In genomic region chr3:107189158-107189791, GRCh38 we compare ENCODE assay signal across 26 cellular contexts.
"Had no signal": no experiment of that assay in that cellular context is flagged by ENCODE, and none has a peak within 500 bp of the region (broad histone marks: within the 10 kb centered on the region; RNA-seq: fewer than 3 reads in every experiment).

No MANE protein-coding gene starts in this region.

- DNase-seq: heart left ventricle; hypothalamus; immature natural killer cell; kidney; left colon; left lung; lower lobe of right lung; mammary epithelial cell; mesenchymal stem cell; naive thymus-derived CD8-positive, alpha-beta T cell; nephron progenitor cell; ovary; right lobe of liver; stimulated activated CD4-positive, alpha-beta T cell treated with anti-CD3 and anti-CD28 coated beads, Interleukin-1b, Interleukin-23, amount 100 ng/mL, for 48 hours; stimulated activated CD4-positive, alpha-beta T cell treated with anti-CD3 and anti-CD28 coated beads, Interleukin-2, amount 100 ng/mL, for 48 hours; stimulated activated CD4-positive, alpha-beta T cell treated with anti-CD3 and anti-CD28 coated beads, Interleukin-4, amount 100 ng/mL, for 4 hours; stimulated activated CD8-positive, alpha-beta memory T cell treated with anti-CD3 and anti-CD28 coated beads, Interleukin-4, amount 100 ng/mL, for 48 hours; stimulated activated naive CD4-positive, alpha-beta T cell treated with Interleukin-2 at 50 U/mL for 16 hours; stimulated activated naive CD8-positive, alpha-beta T cell treated with anti-CD3 and anti-CD28 coated beads, Interleukin-15, amount 100 ng/mL, for 72 hours; substantia nigra; thyroid gland had no signal

- H3K36me3 Mint-ChIP-seq: immature natural killer cell; naive thymus-derived CD8-positive, alpha-beta T cell; neural progenitor cell; type B pancreatic cell had no signal

- H3K4me1 Mint-ChIP-seq: immature natural killer cell; naive thymus-derived CD8-positive, alpha-beta T cell; nephron progenitor cell; neural progenitor cell; stimulated activated naive CD8-positive, alpha-beta T cell treated with anti-CD3 and anti-CD28 coated beads, Interleukin-15, amount 100 ng/mL, for 72 hours had no signal

- H3K4me1 ChIP-seq: heart left ventricle, left lung, lower lobe of right lung, neural progenitor cell, right atrium auricular region, right lobe of liver, thyroid gland had no signal

- H3K9me3 ChIP-seq: heart left ventricle, left lung, lower lobe of right lung, ovary, right atrium auricular region, right lobe of liver, thyroid gland had no signal

- H3K4me3 ChIP-seq: heart left ventricle, left lung, lower lobe of right lung, neural progenitor cell, ovary, right atrium auricular region, right lobe of liver, smooth muscle cell, thyroid gland had no signal

- H3K4me2 ChIP-seq: neural progenitor cell, smooth muscle cell had no signal

- H3K36me3 ChIP-seq: heart left ventricle, left lung, lower lobe of right lung, neural progenitor cell, ovary, right atrium auricular region, right lobe of liver, thyroid gland had no signal

- H3K27me3 Mint-ChIP-seq: naive thymus-derived CD8-positive, alpha-beta T cell; progenitor cell of endocrine pancreas; stimulated activated naive CD8-positive, alpha-beta T cell treated with anti-CD3 and anti-CD28 coated beads, Interleukin-15, amount 100 ng/mL, for 72 hours; type B pancreatic cell had no signal

- H3K4me3 Mint-ChIP-seq: immature natural killer cell; naive thymus-derived CD8-positive, alpha-beta T cell; nephron progenitor cell; neural progenitor cell; stimulated activated naive CD8-positive, alpha-beta T cell treated with anti-CD3 and anti-CD28 coated beads, Interleukin-15, amount 100 ng/mL, for 72 hours; type B pancreatic cell had no signal

- H3K27me3 ChIP-seq: heart left ventricle, left lung, neural progenitor cell, ovary, right atrium auricular region, right lobe of liver, thyroid gland had no signal

- H3K27ac Mint-ChIP-seq: immature natural killer cell; naive thymus-derived CD8-positive, alpha-beta T cell; nephron progenitor cell; neural progenitor cell; progenitor cell of endocrine pancreas; stimulated activated naive CD8-positive, alpha-beta T cell treated with anti-CD3 and anti-CD28 coated beads, Interleukin-15, amount 100 ng/mL, for 72 hours; type B pancreatic cell had no signal

- H2AFZ ChIP-seq: neural progenitor cell had no signal

- ATAC-seq: left colon; left lung; lower lobe of right lung; naive thymus-derived CD8-positive, alpha-beta T cell; stimulated activated naive CD8-positive, alpha-beta T cell treated with anti-CD3 and anti-CD28 coated beads, Interleukin-15, amount 100 ng/mL, for 72 hours had no signal

- H3K27ac ChIP-seq: heart left ventricle, left lung, lower lobe of right lung, neural progenitor cell, ovary, right atrium auricular region, right lobe of liver, thyroid gland had no signal

- H3K9me3 Mint-ChIP-seq: immature natural killer cell; naive thymus-derived CD8-positive, alpha-beta T cell; nephron progenitor cell; neural progenitor cell; stimulated activated naive CD8-positive, alpha-beta T cell treated with anti-CD3 and anti-CD28 coated beads, Interleukin-15, amount 100 ng/mL, for 72 hours; type B pancreatic cell had no signal

- H3K9ac ChIP-seq: neural progenitor cell had no signal
